ENCODE assay signal across 8 cellular contexts in genomic region chrX:52934704-52935468, GRCh38. TPM values are rescaled to one million over a fixed set of nuclear protein-coding genes. Genes with fewer than 3 reads are reported as not detected.
A peak's percentile ranks its signal among the peaks of the same experiment; 100 is the strongest.
DNase-seq lines count a peak whose midpoint lies in the region; ATAC-seq and TF ChIP-seq lines count a peak whose summit lies in the region.

No MANE protein-coding gene starts in this region.

- H3K27me3 ChIP-seq in Panc1 (ENCODE audit: control insufficient read depth, insufficient read depth, low read length) (no peaks in the 10 kb centered on the region), esophagus squamous epithelium (no peaks in the 10 kb centered on the region)

- H3K36me3 Mint-ChIP-seq in activated T-cell treated with anti-CD3 and anti-CD28 coated beads, Interleukin-2, amount 50 U/mL, for 72 hours (ENCODE audit: insufficient read depth in 2 of 2) = no peaks in the 10 kb centered on the region
- H3K36me3 Mint-ChIP-seq in naive B cell = no peaks in the 10 kb centered on the region
- H3K36me3 Mint-ChIP-seq in stimulated activated memory B cell treated with anti-CD40 and anti-IgM and Interleukin-4, amounts not matched to agents 10 μg/mL and 1 μg/mL and 100 μg/mL, for 72 hours = no peaks in the 10 kb centered on the region

- DNase-seq in EH (ENCODE audit: low read depth) (peak; percentile 95), Panc1 (ENCODE audit: low read depth, low spot score) (peak; percentile 78), esophagus squamous epithelium (lab: John Stamatoyannopoulos, UW) (peak; percentile 89), naive B cell (peak; percentile 94)
- peak; percentile 89 to 95 for DNase-seq in activated T-cell treated with anti-CD3 and anti-CD28 coated beads, Interleukin-2, amount 50 U/mL, for 72 hours

- no peaks in the 10 kb centered on the region for H3K9me3 Mint-ChIP-seq in activated T-cell treated with anti-CD3 and anti-CD28 coated beads, Interleukin-2, amount 50 U/mL, for 72 hours
- peaks cover 0 to 8% (median 0%) of the 10 kb centered on the region in 7 donors for H3K9me3 Mint-ChIP-seq in naive B cell
- H3K9me3 Mint-ChIP-seq in stimulated activated memory B cell treated with anti-CD40 and anti-IgM and Interleukin-4, amounts not matched to agents 10 μg/mL and 1 μg/mL and 100 μg/mL, for 72 hours = no peaks in the 10 kb centered on the region

- H3K36me3 ChIP-seq in KOPT-K1 (ENCODE audit: insufficient read depth, low read length) (no peaks in the 10 kb centered on the region), Panc1 (ENCODE audit: control insufficient read depth, insufficient read depth, low read length) (no peaks in the 10 kb centered on the region), esophagus squamous epithelium (no peaks in the 10 kb centered on the region)

- H3K27me3 Mint-ChIP-seq in activated T-cell treated with anti-CD3 and anti-CD28 coated beads, Interleukin-2, amount 50 U/mL, for 72 hours (ENCODE audit: low read depth) = no peaks in the 10 kb centered on the region
- no peaks in the 10 kb centered on the region for H3K27me3 Mint-ChIP-seq in naive B cell
- H3K27me3 Mint-ChIP-seq in stimulated activated memory B cell treated with anti-CD40 and anti-IgM and Interleukin-4, amounts not matched to agents 10 μg/mL and 1 μg/mL and 100 μg/mL, for 72 hours = no peaks in the 10 kb centered on the region

- H3K4me3 ChIP-seq in Panc1 (ENCODE audit: low read depth in 2 of 2, low read length in 2 of 2) (peak overlapping the region; percentile 65 to 89), esophagus squamous epithelium (peak overlapping the region; percentile 47 to 80 (median 56))

- in situ Hi-C loops in Panc1 (cut with HindIII; ENCODE audit: low pct_unique_long_range_greater_than_20kb, low sequenced_read_pairs) = no loop called here

- H3K27ac Mint-ChIP-seq in activated T-cell treated with anti-CD3 and anti-CD28 coated beads, Interleukin-2, amount 50 U/mL, for 72 hours = peak overlapping the region; percentile 92
- H3K27ac Mint-ChIP-seq in naive B cell = peak overlapping the region; percentile 99 to 100 (median 99)
- peak overlapping the region; percentile 96 for H3K27ac Mint-ChIP-seq in stimulated activated memory B cell treated with anti-CD40 and anti-IgM and Interleukin-4, amounts not matched to agents 10 μg/mL and 1 μg/mL and 100 μg/mL, for 72 hours

- ATAC-seq in GM21825 (IDR thresholded peaks at IDR 0.05; ENCODE audit: unreplicated experiment) (peak; percentile 95), Panc1 (peak; percentile 97), naive B cell (ENCODE audit: low read depth in 2 of 2) (peak; percentile 92)
- ATAC-seq in activated T-cell treated with anti-CD3 and anti-CD28 coated beads, Interleukin-2, amount 50 U/mL, for 72 hours (replicated peaks in 1 of 2) = peak; percentile 95 to 97
- ATAC-seq in stimulated activated memory B cell treated with anti-CD40 and anti-IgM and Interleukin-4, amounts not matched to agents 10 μg/mL and 1 μg/mL and 100 μg/mL, for 72 hours = peak; percentile 95

- peak overlapping the region; percentile 83 to 93 for H3K4me3 Mint-ChIP-seq in activated T-cell treated with anti-CD3 and anti-CD28 coated beads, Interleukin-2, amount 50 U/mL, for 72 hours
- peak overlapping the region; percentile 93 to 99 (median 97) for H3K4me3 Mint-ChIP-seq in naive B cell
- peak overlapping the region; percentile 87 for H3K4me3 Mint-ChIP-seq in stimulated activated memory B cell treated with anti-CD40 and anti-IgM and Interleukin-4, amounts not matched to agents 10 μg/mL and 1 μg/mL and 100 μg/mL, for 72 hours

- peaks cover 5% of the 10 kb centered on the region; the same call in 1 of the 2 replicates for H3K4me1 ChIP-seq in Panc1 (ENCODE audit: control insufficient read depth, insufficient read depth, low read length)
- peaks cover 4 to 8% (median 5%) of the 10 kb centered on the region in 3 donors for H3K4me1 ChIP-seq in esophagus squamous epithelium

- H3K27ac ChIP-seq in KOPT-K1 (ENCODE audit: low read depth, low read length, poor library complexity, severe bottlenecking) (peak overlapping the region; percentile 91), Panc1 (ENCODE audit: low read length) (peak overlapping the region; percentile 94), esophagus squamous epithelium (peak overlapping the region; percentile 91 to 98 (median 93))

- peak in 3 of 4 donors; percentile 56 to 81 (median 73) for TF ChIP-seq POLR2A in esophagus squamous epithelium (IDR thresholded peaks at IDR 0.05)

- POLR2A ChIA-PET in Panc1 (lab: Charles Lee) = no interaction called here

- CTCF ChIA-PET in Panc1 (lab: Charles Lee) = interaction anchor here (0.8 kb wide), 1 partner anchor 547 kb away, joined by 3 read pairs; no protein-coding TSS in a partner anchor

- no TSS peak for BruUV-seq in Panc1 (replicated peaks; lab: Mats Ljungman, UMichigan)

- H3K9me3 ChIP-seq in KOPT-K1 (ENCODE audit: insufficient read depth, low read length, poor library complexity, severe bottlenecking) (no peaks in the 10 kb centered on the region), Panc1 (ENCODE audit: control insufficient read depth, insufficient read depth, low read depth, low read length) (no peaks in the 10 kb centered on the region), esophagus squamous epithelium (no peaks in the 10 kb centered on the region)

- peaks cover 20% of the 10 kb centered on the region for H3K4me1 Mint-ChIP-seq in activated T-cell treated with anti-CD3 and anti-CD28 coated beads, Interleukin-2, amount 50 U/mL, for 72 hours (ENCODE audit: low read depth)
- peaks cover 10 to 14% (median 14%) of the 10 kb centered on the region in 3 donors for H3K4me1 Mint-ChIP-seq in naive B cell
- no peaks in the 10 kb centered on the region for H3K4me1 Mint-ChIP-seq in stimulated activated memory B cell treated with anti-CD40 and anti-IgM and Interleukin-4, amounts not matched to agents 10 μg/mL and 1 μg/mL and 100 μg/mL, for 72 hours

- WGBS in esophagus squamous epithelium, 2 donors = 0% methylated on average over 19 of the region's 61 CpGs; no CpG with 5 or more reads in 1 of the 2 donors

- intact Hi-C loops in Panc1 (cut with micrococcal nuclease; ENCODE audit: unreplicated experiment) = no loop called here
- intact Hi-C loops in esophagus squamous epithelium (cut with DNase I) = no loop called here

- TF ChIP-seq CTCF in Panc1 (IDR thresholded peaks at IDR 0.05) = peak; percentile 86
- TF ChIP-seq CTCF in esophagus squamous epithelium (IDR thresholded peaks at IDR 0.05) = peak; percentile 82 to 98 (median 94)

RNA-seq across cellular contexts. Expression of gene FAM156A, which starts 23.4 kb away (rescaled TPM):
- 25.4 TPM for total RNA-seq in Panc1 (2021; ENCODE audit: unreplicated experiment)
- polyA plus RNA-seq in Panc1 (2012; ENCODE audit: insufficient read length) = 22.4 TPM
- 10 to 100 TPM; 23.2 to 23.8 TPM for total RNA-seq in activated T-cell treated with anti-CD3 and anti-CD28 coated beads, Interleukin-2, amount 50 U/mL, for 72 hours
- total RNA-seq in esophagus squamous epithelium = 10 to 100 TPM in 2 of 4 donors, 1 to 10 TPM in 2; 2.9 to 13.3 (median 9.7) TPM
- polyA plus RNA-seq in naive B cell (ENCODE audit: low read depth in 6 of 6) = 10 to 100 TPM in 1 of 6 donors, 1 to 10 TPM in 5; 2.2 to 11.1 (median 4.7) TPM

RNA-seq across cellular contexts. Expression of gene FAM156B, which starts 37.8 kb away (rescaled TPM):
- 13.0 TPM for total RNA-seq in Panc1 (2021; ENCODE audit: unreplicated experiment)
- 14.0 TPM for polyA plus RNA-seq in Panc1 (2012; ENCODE audit: insufficient read length)
- total RNA-seq in activated T-cell treated with anti-CD3 and anti-CD28 coated beads, Interleukin-2, amount 50 U/mL, for 72 hours = 10 to 100 TPM; 14.6 to 20.3 TPM
- 10 to 100 TPM in 2 of 4 donors, 1 to 10 TPM in 2; 6.2 to 23.8 (median 11.1) TPM for total RNA-seq in esophagus squamous epithelium
- polyA plus RNA-seq in naive B cell (ENCODE audit: low read depth in 6 of 6) = 1 to 10 TPM; 4.8 to 8.3 (median 6.9) TPM

Comparison
In these comparisons a context has a peak if more than half of its experiments do, and no peak if none do; other contexts are left out.
1. Peak in every context shown above with its lines: DNase-seq, ATAC-seq, H3K4me3 ChIP-seq and H3K27ac ChIP-seq.